15 cellular contexts compared by ENCODE assay signal in genomic region chr14:93940437-93940836, GRCh38. TPM values are rescaled to one million over a fixed set of nuclear protein-coding genes. Genes with fewer than 3 reads are reported as not detected.
A peak's percentile ranks its signal among the peaks of the same experiment; 100 is the strongest.
DNase-seq lines count a peak whose midpoint lies in the region; ATAC-seq and TF ChIP-seq lines count a peak whose summit lies in the region.
"Had no signal": no experiment of that assay in that cellular context is flagged by ENCODE, and none has a peak within 500 bp of the region (broad histone marks: within the 10 kb centered on the region; RNA-seq: fewer than 3 reads in every experiment).

No MANE protein-coding gene starts in this region.

- peaks cover 32% of the 10 kb centered on the region for H3K4me1 Mint-ChIP-seq in activated CD8-positive, alpha-beta memory T cell treated with anti-CD3 and anti-CD28 coated beads, Interleukin-2, amount 10 ng/mL, durations not matched to agents 7 days and 5 days

- ATAC-seq in activated CD8-positive, alpha-beta memory T cell treated with anti-CD3 and anti-CD28 coated beads, Interleukin-2, amount 10 ng/mL, durations not matched to agents 7 days and 5 days, result no peak
- ATAC-seq in thoracic aorta (ENCODE audit: insufficient number of reproducible peaks, low FRiP score, low read depth), result no peak

- TF ChIP-seq CTCF in RWPE1 (conservative IDR thresholded peaks at IDR 0.05; ENCODE audit: low read depth) (no peak), esophagus muscularis mucosa (IDR thresholded peaks at IDR 0.05) (no peak), thoracic aorta (IDR thresholded peaks at IDR 0.05) (no peak)

- no peak overlapping the region for H3K4me3 ChIP-seq in esophagus muscularis mucosa
- no peak overlapping the region for H3K4me3 ChIP-seq in thoracic aorta
- H3K4me3 ChIP-seq: adrenal gland had no signal

- CTCF ChIA-PET in activated CD8-positive, alpha-beta memory T cell treated with anti-CD3 and anti-CD28 coated beads, Interleukin-2, amount 10 ng/mL, durations not matched to agents 7 days and 5 days (lab: Charles Lee), result interaction anchor here (0.7 to 13.0 kb wide), 32 partner anchors 12 to 235 kb away, joined by 3 to 307 read pairs (median 11); partner anchors contain the start of genes ASB2, CCDC197, DDX24 and IFI27L1
- CTCF ChIA-PET in RWPE1 (lab: Yijun Ruan, JAX), result interaction anchor here (0.6 to 3.1 kb wide), 15 partner anchors 9 to 1556 kb away, joined by 3 to 39 read pairs (median 6); partner anchors contain the start of gene CCDC197

- peak overlapping the region; percentile 66 for H3K27ac Mint-ChIP-seq in activated CD8-positive, alpha-beta memory T cell treated with anti-CD3 and anti-CD28 coated beads, Interleukin-2, amount 10 ng/mL, durations not matched to agents 7 days and 5 days

- DNase-seq in activated CD8-positive, alpha-beta memory T cell treated with anti-CD3 and anti-CD28 coated beads, Interleukin-2, amount 10 ng/mL, durations not matched to agents 7 days and 5 days, result no peak
- no peak for DNase-seq in activated CD8-positive, alpha-beta memory T cell treated with anti-CD3 and anti-CD28 coated beads, Interleukin-2, amount 50 U/mL, for 4 hours
- DNase-seq in RWPE1 (ENCODE audit: low spot score), result no peak
- no peak for DNase-seq in esophagus muscularis mucosa (ENCODE audit: extremely low spot score)
- no peak for DNase-seq in thoracic aorta (ENCODE audit: low spot score)
- no peak for DNase-seq in NCI-H748 (lab: John Stamatoyannopoulos, UW; ENCODE audit: unreplicated experiment)
- DNase-seq in stimulated activated CD4-positive, alpha-beta T cell treated with anti-CD3 and anti-CD28 coated beads, Interleukin-4, amount 100 ng/mL, for 4 hours, result no peak
- no peak for DNase-seq in NCI-H226
- DNase-seq: adrenal gland, cortex of kidney, DMS 273 treated with DMSO at 0.1 percent for 48 hours, small intestine had no signal

- intact Hi-C loops in esophagus muscularis mucosa (cut with DNase I), result no loop called here

- no peak for TF ChIP-seq EP300 in esophagus muscularis mucosa (IDR thresholded peaks at IDR 0.05)

- H3K4me3 Mint-ChIP-seq in activated CD8-positive, alpha-beta memory T cell treated with anti-CD3 and anti-CD28 coated beads, Interleukin-2, amount 10 ng/mL, durations not matched to agents 7 days and 5 days, result no peak overlapping the region

- H3K4me1 ChIP-seq in esophagus muscularis mucosa, result peaks cover 19 to 84% (median 79%) of the 10 kb centered on the region in 4 donors
- peaks cover 5 to 36% of the 10 kb centered on the region in 2 donors for H3K4me1 ChIP-seq in thoracic aorta (ENCODE audit: control insufficient read depth in 1 of 2, low read depth in 2 of 2)

- 73% methylated on average over 5 of the region's 6 CpGs for WGBS in esophagus muscularis mucosa

- H3K27me3 ChIP-seq in esophagus muscularis mucosa (peaks cover 0 to 10% (median 0%) of the 10 kb centered on the region in 4 donors), thoracic aorta (replicated peaks; ENCODE audit: insufficient read depth) (no peaks in the 10 kb centered on the region)

- H3K9me3 ChIP-seq in esophagus muscularis mucosa, result no peaks in the 10 kb centered on the region
- no peaks in the 10 kb centered on the region for H3K9me3 ChIP-seq in thoracic aorta
- H3K9me3 ChIP-seq: adrenal gland had no signal

- TF ChIP-seq POLR2A in esophagus muscularis mucosa (IDR thresholded peaks at IDR 0.05; ENCODE audit: low read depth), result no peak

- POLR2A ChIA-PET in RWPE1 (lab: Yijun Ruan, JAX; ENCODE audit: low non-redundant PET), result no interaction called here

- H3K36me3 Mint-ChIP-seq in activated CD8-positive, alpha-beta memory T cell treated with anti-CD3 and anti-CD28 coated beads, Interleukin-2, amount 10 ng/mL, durations not matched to agents 7 days and 5 days, result peaks cover 62% of the 10 kb centered on the region

- H3K36me3 ChIP-seq in esophagus muscularis mucosa (peaks cover 6 to 56% (median 41%) of the 10 kb centered on the region in 4 donors), thoracic aorta (peaks cover 60% of the 10 kb centered on the region)
- H3K36me3 ChIP-seq: adrenal gland had no signal

- H3K27ac ChIP-seq in RWPE1, result peak overlapping the region; percentile 88
- H3K27ac ChIP-seq in esophagus muscularis mucosa (replicated peaks in 1 of 4), result peak overlapping the region; percentile 80 to 94 (median 88)
- peak overlapping the region; percentile 89 to 92 for H3K27ac ChIP-seq in thoracic aorta
- H3K27ac ChIP-seq: adrenal gland, HL-60 had no signal

- no peaks in the 10 kb centered on the region for H3K27me3 Mint-ChIP-seq in activated CD8-positive, alpha-beta memory T cell treated with anti-CD3 and anti-CD28 coated beads, Interleukin-2, amount 10 ng/mL, durations not matched to agents 7 days and 5 days

- H3K9me3 Mint-ChIP-seq in activated CD8-positive, alpha-beta memory T cell treated with anti-CD3 and anti-CD28 coated beads, Interleukin-2, amount 10 ng/mL, durations not matched to agents 7 days and 5 days (ENCODE audit: low read depth), result no peaks in the 10 kb centered on the region

RNA-seq across cellular contexts. Expression of gene FAM181A, which starts 13.3 kb away (rescaled TPM):
- not detected for total RNA-seq in activated CD8-positive, alpha-beta memory T cell treated with anti-CD3 and anti-CD28 coated beads, Interleukin-2, amount 10 ng/mL, durations not matched to agents 7 days and 5 days
- not detected for total RNA-seq in esophagus muscularis mucosa
- total RNA-seq in thoracic aorta, result not detected
- total RNA-seq: adrenal gland, lung microvascular endothelial cell, omental fat pad had no signal

RNA-seq across cellular contexts. Expression of gene ASB2, which starts 35.9 kb away (rescaled TPM):
- 100 to 1,000 TPM; 116 to 177 TPM for total RNA-seq in activated CD8-positive, alpha-beta memory T cell treated with anti-CD3 and anti-CD28 coated beads, Interleukin-2, amount 10 ng/mL, durations not matched to agents 7 days and 5 days
- total RNA-seq in esophagus muscularis mucosa, result 100 to 1,000 TPM in 3 of 4 donors, 10 to 100 TPM in 1; 53.5 to 164 (median 105) TPM
- 10 to 100 TPM; 47.2 to 48.3 TPM for total RNA-seq in thoracic aorta
- total RNA-seq: lung microvascular endothelial cell had no signal

RNA-seq across cellular contexts. Expression of gene CCDC197, which starts 56.7 kb away (rescaled TPM):
- under 1 TPM in 1 of 2 experiments, not detected in 1; 0.14 TPM for total RNA-seq in activated CD8-positive, alpha-beta memory T cell treated with anti-CD3 and anti-CD28 coated beads, Interleukin-2, amount 10 ng/mL, durations not matched to agents 7 days and 5 days
- not detected for total RNA-seq in esophagus muscularis mucosa
- not detected for total RNA-seq in thoracic aorta
- total RNA-seq: adrenal gland, lung microvascular endothelial cell, omental fat pad had no signal
